In genomic region chr3:125090649-125091048, GRCh38 we compare ENCODE assay signal across 11 cellular contexts.
"Had no signal": no experiment of that assay in that cellular context is flagged by ENCODE, and none has a peak within 500 bp of the region (broad histone marks: within the 10 kb centered on the region; RNA-seq: fewer than 3 reads in every experiment).

No MANE protein-coding gene starts in this region.

- ATAC-seq: GM23338, HCT116 had no signal

- H3K9ac ChIP-seq: GM23248 had no signal

- H3K4me3 Mint-ChIP-seq: GM23338, H9, HFFc6 had no signal

- H3K4me1 Mint-ChIP-seq: GM23338, H9 had no signal

- DNase-seq: GM23248, GOT3, H7, H9, HCEC 1CT, HFFc6 had no signal

- FAIRE-seq: H1, H54 had no signal

- H3K4me2 ChIP-seq: GM23338 had no signal

- H3K36me3 ChIP-seq: HAP-1 had no signal

- H3K27ac ChIP-seq: GM23248 had no signal

- H3K4me3 ChIP-seq: GM23248, GM23338, HAP-1 had no signal

- H3K27ac Mint-ChIP-seq: GM23338, H9, HFFc6 had no signal

- H3K9me3 ChIP-seq: HAP-1 had no signal

- H2AFZ ChIP-seq: GM23248, GM23338 had no signal

- H3K4me1 ChIP-seq: HAP-1 had no signal

- H3K9me3 Mint-ChIP-seq: GM23338, H9, HFFc6 had no signal
